ENCODE assay signal across 27 cellular contexts in genomic region chr3:73618461-73618860, GRCh38. TPM values are rescaled to one million over a fixed set of nuclear protein-coding genes. Genes with fewer than 3 reads are reported as not detected.
DNase-seq lines count a peak whose midpoint lies in the region; ATAC-seq and TF ChIP-seq lines count a peak whose summit lies in the region.
"Had no signal": no experiment of that assay in that cellular context is flagged by ENCODE, and none has a peak within 500 bp of the region (broad histone marks: within the 10 kb centered on the region; RNA-seq: fewer than 3 reads in every experiment).

No MANE protein-coding gene starts in this region.

- no peak overlapping the region for H3K4me3 ChIP-seq in heart right ventricle
- no peak overlapping the region for H3K4me3 ChIP-seq in esophagus muscularis mucosa
- no peak overlapping the region for H3K4me3 ChIP-seq in psoas muscle
- H3K4me3 ChIP-seq: SK-N-MC had no signal

- H3K36me3 ChIP-seq in heart right ventricle (no peaks in the 10 kb centered on the region), esophagus muscularis mucosa (no peaks in the 10 kb centered on the region), psoas muscle (ENCODE audit: insufficient read depth in 1 of 2, low read depth in 1 of 2) (no peaks in the 10 kb centered on the region)

- intact Hi-C loops in heart right ventricle (cut with DNase I) (no loop called here), cardiac septum (cut with DNase I) (no loop called here), esophagus muscularis mucosa (cut with DNase I) (loop anchor here (10.0 kb wide), 1 partner anchor 194 kb away; no protein-coding TSS in a partner anchor), psoas muscle (cut with DNase I) (no loop called here)

- H3K9me3 Mint-ChIP-seq in type B pancreatic cell: no peaks in the 10 kb centered on the region
- H3K9me3 Mint-ChIP-seq: HFFc6 had no signal

- ATAC-seq in heart right ventricle (no peak), psoas muscle (peak in 3 of 4 donors; percentile 24 to 53 (median 28)), HG02798 (IDR thresholded peaks at IDR 0.05; ENCODE audit: poor library complexity, unreplicated experiment) (no peak)
- ATAC-seq: HepG2; naive thymus-derived CD4-positive, alpha-beta T cell; T-helper 17 cell had no signal

- H3K4me1 Mint-ChIP-seq in type B pancreatic cell (ENCODE audit: unreplicated experiment): peaks cover 47% of the 10 kb centered on the region
- H3K4me1 Mint-ChIP-seq: naive thymus-derived CD4-positive, alpha-beta T cell; T-helper 17 cell had no signal

- 28 to 38% methylated on average over 2 of the region's 2 CpGs for WGBS in heart right ventricle, 2 donors
- 21% methylated on average over 2 of the region's 2 CpGs for WGBS in esophagus muscularis mucosa
- WGBS in psoas muscle, 3 donors: 17 to 31% (median 23%) methylated on average over 2 of the region's 2 CpGs

- no peak for TF ChIP-seq POLR2A in esophagus muscularis mucosa (IDR thresholded peaks at IDR 0.05; ENCODE audit: low read depth)

- peak overlapping the region; percentile 13 to 91 (median 58) for H3K27ac ChIP-seq in heart right ventricle
- H3K27ac ChIP-seq in esophagus muscularis mucosa (replicated peaks in 1 of 4): peak overlapping the region; percentile 88 to 97 (median 92)
- H3K27ac ChIP-seq in psoas muscle: peak overlapping the region; percentile 91
- H3K27ac ChIP-seq: SK-N-MC had no signal

- DNase-seq in heart right ventricle (no peak), cardiac septum (ENCODE audit: low spot score) (no peak), esophagus muscularis mucosa (ENCODE audit: extremely low spot score) (no peak), psoas muscle (no peak), type B pancreatic cell (ENCODE audit: extremely low spot score, unreplicated experiment) (no peak), NCI-H2196 (lab: John Stamatoyannopoulos, UW; ENCODE audit: unreplicated experiment) (no peak), putamen (ENCODE audit: low spot score) (no peak)
- DNase-seq: 8988T; activated CD4-positive, alpha-beta T cell treated with anti-CD3 and anti-CD28 coated beads for 1 hour; activated effector memory CD4-positive, alpha-beta T cell treated with Interleukin-2 at 50 U/mL for 16 hours; CD4-positive, alpha-beta T cell; GOT3; head of caudate nucleus; HFFc6; mesenchymal stem cell; naive thymus-derived CD4-positive, alpha-beta T cell; NCI-H1694 treated with DMSO at 0.1 percent for 48 hours; NCI-H524; retina; stimulated activated CD4-positive, alpha-beta T cell treated with anti-CD3 and anti-CD28 coated beads, Interleukin-12 subunit alpha, Interleukin-12 subunit beta, amount 100 ng/mL, for 4 hours; stimulated activated CD4-positive, alpha-beta T cell treated with anti-CD3 and anti-CD28 coated beads, Interleukin-4, amount 100 ng/mL, for 1 hour; T-helper 17 cell had no signal

- no peak overlapping the region for H3K27ac Mint-ChIP-seq in type B pancreatic cell
- H3K27ac Mint-ChIP-seq: activated naive CD8-positive, alpha-beta T cell; CD4-positive, alpha-beta T cell; HFFc6; naive thymus-derived CD4-positive, alpha-beta T cell; T-helper 17 cell had no signal

- H3K9me3 ChIP-seq in heart right ventricle (no peaks in the 10 kb centered on the region), esophagus muscularis mucosa (no peaks in the 10 kb centered on the region), psoas muscle (no peaks in the 10 kb centered on the region)

- H3K27me3 ChIP-seq in heart right ventricle: peaks cover 0 to 3% (median 0%) of the 10 kb centered on the region in 7 donors
- H3K27me3 ChIP-seq in esophagus muscularis mucosa: no peaks in the 10 kb centered on the region
- H3K27me3 ChIP-seq in psoas muscle (ENCODE audit: insufficient read depth in 3 of 3, low read length in 2 of 3): no peaks in the 10 kb centered on the region

- H3K4me1 ChIP-seq in heart right ventricle (peaks cover 3 to 92% (median 41%) of the 10 kb centered on the region in 9 donors), esophagus muscularis mucosa (peaks cover 36 to 85% (median 81%) of the 10 kb centered on the region in 4 donors), psoas muscle (peaks cover 64% of the 10 kb centered on the region)

- TF ChIP-seq CTCF in heart right ventricle (IDR thresholded peaks at IDR 0.05): no peak
- no peak for TF ChIP-seq CTCF in esophagus muscularis mucosa (IDR thresholded peaks at IDR 0.05)
- no peak for TF ChIP-seq CTCF in psoas muscle (IDR thresholded peaks at IDR 0.05)
- no peak for TF ChIP-seq CTCF in type B pancreatic cell (conservative IDR thresholded peaks at IDR 0.05)

- TF ChIP-seq EP300 in esophagus muscularis mucosa (IDR thresholded peaks at IDR 0.05): no peak

- peaks cover 14% of the 10 kb centered on the region for H3K36me3 Mint-ChIP-seq in type B pancreatic cell
- H3K36me3 Mint-ChIP-seq: activated naive CD8-positive, alpha-beta T cell; naive thymus-derived CD4-positive, alpha-beta T cell had no signal

- peak overlapping the region; percentile 14 for H3K4me3 Mint-ChIP-seq in type B pancreatic cell
- H3K4me3 Mint-ChIP-seq: activated naive CD8-positive, alpha-beta T cell; CD4-positive, alpha-beta T cell; HFFc6; naive thymus-derived CD4-positive, alpha-beta T cell; T-helper 17 cell had no signal

- H3K27me3 Mint-ChIP-seq in type B pancreatic cell: peaks cover 3% of the 10 kb centered on the region

RNA-seq across cellular contexts. Expression of gene PDZRN3, which starts 6.3 kb away (rescaled TPM):
- total RNA-seq in heart right ventricle: 100 to 1,000 TPM in 2 of 10 donors, 10 to 100 TPM in 8; 63.4 to 143 (median 82.0) TPM
- polyA plus RNA-seq in heart right ventricle: 10 to 100 TPM; 17.7 to 49.1 TPM
- total RNA-seq in cardiac septum: 66.0 TPM
- total RNA-seq in esophagus muscularis mucosa: 100 to 1,000 TPM; 149 to 314 (median 220) TPM
- 10 to 100 TPM; 13.2 to 39.3 (median 17.2) TPM for total RNA-seq in psoas muscle
- 10 to 100 TPM in 2 of 3 donors, 1 to 10 TPM in 1; 2.5 to 18.0 (median 13.4) TPM for polyA plus RNA-seq in psoas muscle
- total RNA-seq in type B pancreatic cell (ENCODE audit: low replicate concordance): 18.1 and 58.6 TPM in 2 replicates
- total RNA-seq: CD4-positive, alpha-beta T cell; endothelial cell of umbilical vein; HepG2; naive thymus-derived CD4-positive, alpha-beta T cell; T-helper 17 cell had no signal
- polyA plus RNA-seq: endothelial cell of umbilical vein; HepG2; naive thymus-derived CD4-positive, alpha-beta T cell had no signal

Comparison
In these comparisons a context has a peak if more than half of its experiments do, and no peak if none do; other contexts are left out.
1. ATAC-seq: peak in psoas muscle (3 of 4); none in heart right ventricle (0 of 8) and HG02798 (single experiment).
2. Peak in every context shown above with its lines, with median percentiles within 50 percentile points of each other: H3K27ac ChIP-seq.